15 cellular contexts compared by ENCODE assay signal in the genomic region with DNA sequence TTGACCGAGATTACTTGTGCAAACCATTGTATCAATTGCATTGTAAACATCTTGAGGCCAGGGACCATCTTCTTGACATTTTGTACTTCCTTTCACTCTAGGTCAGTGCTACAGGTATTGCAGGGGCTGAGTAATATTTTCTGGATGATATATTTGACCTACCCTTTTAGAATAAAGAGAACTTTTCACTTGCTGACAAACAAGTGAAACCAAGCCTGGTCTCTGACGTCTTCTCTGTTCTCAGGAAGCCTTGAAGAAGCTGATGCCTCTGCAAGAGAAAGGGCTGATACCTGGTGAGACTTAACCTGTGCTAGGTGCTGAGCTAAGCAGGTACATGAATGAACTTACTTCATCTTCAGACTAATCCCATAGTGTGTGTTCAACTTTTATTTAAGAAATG.
A peak's percentile ranks its signal among the peaks of the same experiment; 100 is the strongest.
DNase-seq lines count a peak whose midpoint lies in the region; ATAC-seq and TF ChIP-seq lines count a peak whose summit lies in the region.
"Had no signal": no experiment of that assay in that cellular context is flagged by ENCODE, and none has a peak within 500 bp of the region (broad histone marks: within the 10 kb centered on the region; RNA-seq: fewer than 3 reads in every experiment).

No MANE protein-coding gene starts in this region.

- H2BK120ac ChIP-seq in mesenchymal stem cell (ENCODE audit: low read depth, low read length) = no peak overlapping the region

- H3K36me3 ChIP-seq in Caco-2 (ENCODE audit: control insufficient read depth, insufficient read depth, low read length) (no peaks in the 10 kb centered on the region), mesenchymal stem cell (ENCODE audit: control insufficient read depth in 1 of 2, insufficient read depth in 2 of 2, low read depth in 1 of 2, low read length in 2 of 2) (no peaks in the 10 kb centered on the region)

- no peaks in the 10 kb centered on the region for H3K4me1 ChIP-seq in Caco-2
- no peaks in the 10 kb centered on the region for H3K4me1 ChIP-seq in mesenchymal stem cell (ENCODE audit: control insufficient read depth, insufficient read depth, low read depth, low read length)

- no peak overlapping the region for H2AK5ac ChIP-seq in mesenchymal stem cell (ENCODE audit: low read length, severe bottlenecking)

- no peak overlapping the region for H3K4me3 Mint-ChIP-seq in activated T-cell treated with anti-CD3 and anti-CD28 coated beads, Interleukin-2, amount 50 U/mL, for 24 hours
- H3K4me3 Mint-ChIP-seq in Caco-2 (ENCODE audit: unreplicated experiment) = peak overlapping the region; percentile 28
- no peak overlapping the region for H3K4me3 Mint-ChIP-seq in T-helper 2 cell treated with Interferon-gamma antibody and Interleukin-4, amounts not matched to agents 5 μg/mL and 100 μg/mL, for 36 hours
- no peak overlapping the region for H3K4me3 Mint-ChIP-seq in nephron progenitor cell
- H3K4me3 Mint-ChIP-seq: CD14-positive monocyte had no signal

- CTCF ChIA-PET in Caco-2 (lab: Charles Lee) = no interaction called here

- peaks cover 67% of the 10 kb centered on the region for H3K4me1 Mint-ChIP-seq in activated T-cell treated with anti-CD3 and anti-CD28 coated beads, Interleukin-2, amount 50 U/mL, for 24 hours (ENCODE audit: low read depth)
- H3K4me1 Mint-ChIP-seq in Caco-2 (ENCODE audit: low read depth, unreplicated experiment) (peaks cover 6% of the 10 kb centered on the region), nephron progenitor cell (peaks cover 34% of the 10 kb centered on the region)
- peaks cover 58% of the 10 kb centered on the region for H3K4me1 Mint-ChIP-seq in T-helper 2 cell treated with Interferon-gamma antibody and Interleukin-4, amounts not matched to agents 5 μg/mL and 100 μg/mL, for 36 hours (ENCODE audit: low read depth)
- H3K4me1 Mint-ChIP-seq: CD14-positive monocyte had no signal

- no peak overlapping the region for H3K4ac ChIP-seq in mesenchymal stem cell (ENCODE audit: low read depth in 1 of 2, low read length in 2 of 2)

- H3K9me3 ChIP-seq in Caco-2 = no peaks in the 10 kb centered on the region
- no peaks in the 10 kb centered on the region for H3K9me3 ChIP-seq in mesenchymal stem cell (ENCODE audit: control insufficient read depth, low read length)

- H3K4me2 ChIP-seq in mesenchymal stem cell (ENCODE audit: low read length, poor library complexity, severe bottlenecking) = no peak overlapping the region

- H3K14ac ChIP-seq in mesenchymal stem cell (ENCODE audit: low read length in 2 of 2) = no peak overlapping the region

- intact Hi-C loops in Caco-2 (cut with micrococcal nuclease; ENCODE audit: unreplicated experiment) = no loop called here

- TF ChIP-seq CTCF in Caco-2 (IDR thresholded peaks at IDR 0.05; ENCODE audit: insufficient read depth in 1 of 2, low read depth in 1 of 2, low read length in 1 of 2, severe bottlenecking in 1 of 2, unreplicated experiment in 1 of 2) = no peak
- TF ChIP-seq CTCF in nephron progenitor cell (IDR thresholded peaks at IDR 0.05) = no peak

- H3K4me3 ChIP-seq in Caco-2 (ENCODE audit: low read depth, low read length) = no peak overlapping the region
- no peak overlapping the region for H3K4me3 ChIP-seq in mesenchymal stem cell (ENCODE audit: insufficient read depth in 1 of 2, low read depth in 1 of 2, low read length in 2 of 2)

- no peak overlapping the region for H2BK5ac ChIP-seq in mesenchymal stem cell (ENCODE audit: low read depth, low read length, poor library complexity, severe bottlenecking)

- BruUV-seq in Caco-2 (replicated peaks; lab: Mats Ljungman, UMichigan) = no TSS peak

- 78% methylated on average over 2 of the region's 2 CpGs for WGBS in mesenchymal stem cell

- H3K27ac Mint-ChIP-seq in activated T-cell treated with anti-CD3 and anti-CD28 coated beads, Interleukin-2, amount 50 U/mL, for 24 hours = peak overlapping the region; percentile 10
- H3K27ac Mint-ChIP-seq in Caco-2 (ENCODE audit: unreplicated experiment) = no peak overlapping the region
- H3K27ac Mint-ChIP-seq in T-helper 2 cell treated with Interferon-gamma antibody and Interleukin-4, amounts not matched to agents 5 μg/mL and 100 μg/mL, for 36 hours = peak overlapping the region; percentile 27
- peak overlapping the region; percentile 28 for H3K27ac Mint-ChIP-seq in nephron progenitor cell
- H3K27ac Mint-ChIP-seq: CD14-positive monocyte had no signal

- H3K18ac ChIP-seq in mesenchymal stem cell (ENCODE audit: low read depth in 1 of 2, low read length in 2 of 2) = no peak overlapping the region

- no peaks in the 10 kb centered on the region for H3K27me3 ChIP-seq in Caco-2 (replicated peaks; ENCODE audit: control insufficient read depth, insufficient read depth, low read length)
- H3K27me3 ChIP-seq in mesenchymal stem cell (ENCODE audit: control insufficient read depth in 1 of 2, insufficient read depth in 1 of 2, low read length in 2 of 2) = peaks cover 0 to 48% of the 10 kb centered on the region in 2 experiments

- H2BK12ac ChIP-seq in mesenchymal stem cell (ENCODE audit: low read length in 2 of 2) = no peak overlapping the region

- no peak overlapping the region for H3K27ac ChIP-seq in mesenchymal stem cell (ENCODE audit: low read length, poor library complexity, severe bottlenecking)

- H3K79me1 ChIP-seq in mesenchymal stem cell (replicated peaks; ENCODE audit: low read length, poor library complexity, severe bottlenecking) = no peaks in the 10 kb centered on the region

- no peak overlapping the region for H3K9ac ChIP-seq in mesenchymal stem cell (ENCODE audit: low read length)

- H3K23ac ChIP-seq in mesenchymal stem cell (ENCODE audit: low read length in 2 of 2) = no peak overlapping the region

- no peak overlapping the region for H4K91ac ChIP-seq in mesenchymal stem cell (ENCODE audit: low read length)

- H3K36me3 Mint-ChIP-seq in activated T-cell treated with anti-CD3 and anti-CD28 coated beads, Interleukin-2, amount 50 U/mL, for 24 hours (ENCODE audit: low read depth) = no peaks in the 10 kb centered on the region
- no peaks in the 10 kb centered on the region for H3K36me3 Mint-ChIP-seq in Caco-2 (ENCODE audit: insufficient read depth, unreplicated experiment)
- no peaks in the 10 kb centered on the region for H3K36me3 Mint-ChIP-seq in T-helper 2 cell treated with Interferon-gamma antibody and Interleukin-4, amounts not matched to agents 5 μg/mL and 100 μg/mL, for 36 hours (ENCODE audit: low read depth)
- no peaks in the 10 kb centered on the region for H3K36me3 Mint-ChIP-seq in nephron progenitor cell (ENCODE audit: low read depth)
- H3K36me3 Mint-ChIP-seq: CD14-positive monocyte had no signal

- H3K27me3 Mint-ChIP-seq in activated T-cell treated with anti-CD3 and anti-CD28 coated beads, Interleukin-2, amount 50 U/mL, for 24 hours = no peaks in the 10 kb centered on the region
- H3K27me3 Mint-ChIP-seq in Caco-2 (ENCODE audit: insufficient read depth, unreplicated experiment) = peaks cover 9% of the 10 kb centered on the region
- no peaks in the 10 kb centered on the region for H3K27me3 Mint-ChIP-seq in T-helper 2 cell treated with Interferon-gamma antibody and Interleukin-4, amounts not matched to agents 5 μg/mL and 100 μg/mL, for 36 hours (ENCODE audit: low read depth)
- H3K27me3 Mint-ChIP-seq in nephron progenitor cell (ENCODE audit: low read depth, poor library complexity) = peaks cover 3% of the 10 kb centered on the region

- H4K8ac ChIP-seq in mesenchymal stem cell (ENCODE audit: low read length) = no peak overlapping the region

- no peak for DNase-seq in activated T-cell treated with anti-CD3 and anti-CD28 coated beads, Interleukin-2, amount 50 U/mL, for 24 hours
- DNase-seq in activated T-cell treated with anti-CD3 and anti-CD28 coated beads for 4 hours (no peak), Caco-2 (no peak), nephron progenitor cell (no peak), cortex of kidney (lab: John Stamatoyannopoulos, UW) (no peak), mesenchymal stem cell (no peak)
- peak; percentile 19 for DNase-seq in T-helper 2 cell treated with Interferon-gamma antibody and Interleukin-4, amounts not matched to agents 5 μg/mL and 100 μg/mL, for 36 hours (ENCODE audit: low spot score)
- DNase-seq: KG1, NCI-H1092, NCI-H446, NCI-H748 treated with DMSO at 0.1 percent for 48 hours had no signal

- no peak overlapping the region for H2BK15ac ChIP-seq in mesenchymal stem cell (ENCODE audit: low read depth, poor library complexity, severe bottlenecking)

- H2AFZ ChIP-seq in mesenchymal stem cell (ENCODE audit: low read depth, low read length) = no peak overlapping the region

- POLR2A ChIA-PET in Caco-2 (lab: Charles Lee) = interaction anchor here (0.6 kb wide), 1 partner anchor 49 kb away, joined by 3 read pairs; no protein-coding TSS in a partner anchor

- ATAC-seq in SK-N-SH treated with all-trans-retinoic acid at 6 μM for 48 hours = no peak
- ATAC-seq: Panc1, Right ventricle myocardium inferior had no signal

- no peaks in the 10 kb centered on the region for H3K9me3 Mint-ChIP-seq in activated T-cell treated with anti-CD3 and anti-CD28 coated beads, Interleukin-2, amount 50 U/mL, for 24 hours
- no peaks in the 10 kb centered on the region for H3K9me3 Mint-ChIP-seq in Caco-2 (ENCODE audit: unreplicated experiment)
- no peaks in the 10 kb centered on the region for H3K9me3 Mint-ChIP-seq in T-helper 2 cell treated with Interferon-gamma antibody and Interleukin-4, amounts not matched to agents 5 μg/mL and 100 μg/mL, for 36 hours
- no peaks in the 10 kb centered on the region for H3K9me3 Mint-ChIP-seq in nephron progenitor cell

TF ChIP-seq in SK-N-SH treated with all-trans-retinoic acid at 6 μM for 48 hours, 23 proteins besides CTCF, POLR2A, EP300 and RAD21 (continues in another document):
- TF ChIP-seq ISL1 (CRISPR knock-in tag; IDR thresholded peaks at IDR 0.05) (no peak), ZNF8 (CRISPR knock-in tag; IDR thresholded peaks at IDR 0.05) (no peak), ZNF70 (CRISPR knock-in tag; IDR thresholded peaks at IDR 0.05) (no peak), ZFP3 (CRISPR knock-in tag; IDR thresholded peaks at IDR 0.05) (no peak), TCF4 (CRISPR knock-in tag; IDR thresholded peaks at IDR 0.05; ENCODE audit: borderline replicate concordance) (no peak), GLIS3 (CRISPR knock-in tag; IDR thresholded peaks at IDR 0.05) (no peak), ARNTL (CRISPR knock-in tag; IDR thresholded peaks at IDR 0.05; ENCODE audit: borderline replicate concordance, low read depth) (no peak), BACH2 (CRISPR knock-in tag; IDR thresholded peaks at IDR 0.05; ENCODE audit: borderline replicate concordance) (no peak)
- TF ChIP-seq, protein P1, sequence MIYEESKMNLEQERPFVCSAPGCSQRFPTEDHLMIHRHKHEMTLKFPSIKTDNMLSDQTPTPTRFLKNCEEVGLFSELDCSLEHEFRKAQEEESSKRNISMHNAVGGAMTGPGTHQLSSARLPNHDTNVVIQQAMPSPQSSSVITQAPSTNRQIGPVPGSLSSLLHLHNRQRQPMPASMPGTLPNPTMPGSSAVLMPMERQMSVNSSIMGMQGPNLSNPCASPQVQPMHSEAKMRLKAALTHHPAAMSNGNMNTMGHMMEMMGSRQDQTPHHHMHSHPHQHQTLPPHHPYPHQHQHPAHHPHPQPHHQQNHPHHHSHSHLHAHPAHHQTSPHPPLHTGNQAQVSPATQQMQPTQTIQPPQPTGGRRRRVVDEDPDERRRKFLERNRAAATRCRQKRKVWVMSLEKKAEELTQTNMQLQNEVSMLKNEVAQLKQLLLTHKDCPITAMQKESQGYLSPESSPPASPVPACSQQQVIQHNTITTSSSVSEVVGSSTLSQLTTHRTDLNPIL (CRISPR knock-in tag; IDR thresholded peaks at IDR 0.05; ENCODE audit: low read depth) = no peak
